ENCODE assay signal across 11 cellular contexts in genomic region chr4:70943115-70943514, GRCh38. TPM values are rescaled to one million over a fixed set of nuclear protein-coding genes. Genes with fewer than 3 reads are reported as not detected.
DNase-seq lines count a peak whose midpoint lies in the region; ATAC-seq and TF ChIP-seq lines count a peak whose summit lies in the region.
"Had no signal": no experiment of that assay in that cellular context is flagged by ENCODE, and none has a peak within 500 bp of the region (broad histone marks: within the 10 kb centered on the region; RNA-seq: fewer than 3 reads in every experiment).

No MANE protein-coding gene starts in this region.

- H3K36me3 ChIP-seq in OCI-LY3 (replicated peaks; ENCODE audit: low read depth, low read length) = no peaks in the 10 kb centered on the region
- no peaks in the 10 kb centered on the region for H3K36me3 ChIP-seq in BE2C
- H3K36me3 ChIP-seq in GM23338 (ENCODE audit: insufficient read depth) = no peaks in the 10 kb centered on the region

- ATAC-seq in GM19468 (IDR thresholded peaks at IDR 0.05; ENCODE audit: extremely low read depth, unreplicated experiment) (peak; percentile 45), HG03103 (IDR thresholded peaks at IDR 0.05; ENCODE audit: low read depth, unreplicated experiment) (peak; percentile 78), GM23338 (no peak)
- ATAC-seq in activated CD8-positive, alpha-beta memory T cell treated with anti-CD3 and anti-CD28 coated beads, Interleukin-2, amount 10 ng/mL, durations not matched to agents 7 days and 5 days = no peak
- ATAC-seq: T-helper 17 cell had no signal

- peaks cover 7% of the 10 kb centered on the region; the same call in 2 of the 3 replicates for H3K36me3 Mint-ChIP-seq in GM23338 (ENCODE audit: low read depth)
- H3K36me3 Mint-ChIP-seq in activated CD8-positive, alpha-beta memory T cell treated with anti-CD3 and anti-CD28 coated beads, Interleukin-2, amount 10 ng/mL, durations not matched to agents 7 days and 5 days = peaks cover 4% of the 10 kb centered on the region

- H3F3A ChIP-seq in GM23338 (replicated peaks; ENCODE audit: low read depth) = no peaks in the 10 kb centered on the region

- no peaks in the 10 kb centered on the region for H3K27me3 ChIP-seq in OCI-LY3 (ENCODE audit: low read depth, low read length)
- no peaks in the 10 kb centered on the region for H3K27me3 ChIP-seq in BE2C
- no peaks in the 10 kb centered on the region for H3K27me3 ChIP-seq in GM23338 (ENCODE audit: insufficient read depth)

- H4K20me1 ChIP-seq in OCI-LY3 (ENCODE audit: insufficient read depth, low read length) (peaks cover 12% of the 10 kb centered on the region), GM23338 (replicated peaks; ENCODE audit: insufficient read depth) (peaks cover 3% of the 10 kb centered on the region; the same call in 1 of the 2 replicates)

- CTCF ChIA-PET in activated CD8-positive, alpha-beta memory T cell treated with anti-CD3 and anti-CD28 coated beads, Interleukin-2, amount 10 ng/mL, durations not matched to agents 7 days and 5 days (lab: Charles Lee) = no interaction called here

- no peaks in the 10 kb centered on the region for H3K9me3 Mint-ChIP-seq in GM23338
- no peaks in the 10 kb centered on the region for H3K9me3 Mint-ChIP-seq in activated CD8-positive, alpha-beta memory T cell treated with anti-CD3 and anti-CD28 coated beads, Interleukin-2, amount 10 ng/mL, durations not matched to agents 7 days and 5 days (ENCODE audit: low read depth)
- H3K9me3 Mint-ChIP-seq: activated T-helper 1 cell treated with anti-CD3 and anti-CD28 coated beads, Interleukin-12 subunit alpha, Interleukin-12 subunit beta, Interleukin-2, Interleukin-4 antibody, amounts not matched to agents 30 ng/mL and 10 ng/mL and 1 ng/mL, durations not matched to agents 14 hours and 24 hours and 36 hours had no signal

- no peak overlapping the region for H2AFZ ChIP-seq in OCI-LY3 (ENCODE audit: low read depth, low read length)
- H2AFZ ChIP-seq in GM23338 = no peak overlapping the region

- H3K4me1 Mint-ChIP-seq in GM23338 = peaks cover 35% of the 10 kb centered on the region
- no peaks in the 10 kb centered on the region for H3K4me1 Mint-ChIP-seq in activated CD8-positive, alpha-beta memory T cell treated with anti-CD3 and anti-CD28 coated beads, Interleukin-2, amount 10 ng/mL, durations not matched to agents 7 days and 5 days

- H3K4me1 ChIP-seq in OCI-LY3 (ENCODE audit: low read length) (peaks cover 56% of the 10 kb centered on the region), BE2C (no peaks in the 10 kb centered on the region), GM23338 (ENCODE audit: insufficient read depth) (peaks cover 23% of the 10 kb centered on the region)

- DNase-seq in GF-D8 (lab: John Stamatoyannopoulos, UW) (peak; percentile 12), BE2C (no peak), GM23338 (ENCODE audit: low spot score) (no peak), amygdala (lab: John Stamatoyannopoulos, UW) (no peak)
- DNase-seq in activated CD8-positive, alpha-beta memory T cell treated with anti-CD3 and anti-CD28 coated beads, Interleukin-2, amount 10 ng/mL, durations not matched to agents 7 days and 5 days = no peak
- DNase-seq: stimulated activated naive CD4-positive, alpha-beta T cell treated with Interleukin-2 at 50 U/mL for 16 hours; T-helper 17 cell had no signal

- H3K4me3 Mint-ChIP-seq in GM23338 = no peak overlapping the region
- H3K4me3 Mint-ChIP-seq in activated CD8-positive, alpha-beta memory T cell treated with anti-CD3 and anti-CD28 coated beads, Interleukin-2, amount 10 ng/mL, durations not matched to agents 7 days and 5 days = no peak overlapping the region
- H3K4me3 Mint-ChIP-seq: activated T-helper 1 cell treated with anti-CD3 and anti-CD28 coated beads, Interleukin-12 subunit alpha, Interleukin-12 subunit beta, Interleukin-2, Interleukin-4 antibody, amounts not matched to agents 30 ng/mL and 10 ng/mL and 1 ng/mL, durations not matched to agents 14 hours and 24 hours and 36 hours; T-helper 17 cell had no signal

- H3K9me2 ChIP-seq in GM23338 (ENCODE audit: insufficient read depth) = no peaks in the 10 kb centered on the region

- H3K9me3 ChIP-seq in OCI-LY3 (ENCODE audit: insufficient read depth, low read length) = no peaks in the 10 kb centered on the region
- no peaks in the 10 kb centered on the region for H3K9me3 ChIP-seq in BE2C

- H3K4me2 ChIP-seq in OCI-LY3 (ENCODE audit: low read length) = peak overlapping the region; percentile 50
- no peak overlapping the region for H3K4me2 ChIP-seq in GM23338

- peak overlapping the region; percentile 34 for H3K27ac ChIP-seq in OCI-LY3 (ENCODE audit: low read length)
- no peak overlapping the region for H3K27ac ChIP-seq in GM23338 (ENCODE audit: low read depth)

- no peaks in the 10 kb centered on the region; the same call in 1 of the 2 replicates for H3K79me2 ChIP-seq in OCI-LY3 (ENCODE audit: low read length)
- H3K79me2 ChIP-seq in GM23338 (replicated peaks; ENCODE audit: insufficient read depth) = peaks cover 76% of the 10 kb centered on the region

- no peak overlapping the region for H3K27ac Mint-ChIP-seq in GM23338
- H3K27ac Mint-ChIP-seq in activated CD8-positive, alpha-beta memory T cell treated with anti-CD3 and anti-CD28 coated beads, Interleukin-2, amount 10 ng/mL, durations not matched to agents 7 days and 5 days = no peak overlapping the region
- H3K27ac Mint-ChIP-seq: activated T-helper 1 cell treated with anti-CD3 and anti-CD28 coated beads, Interleukin-12 subunit alpha, Interleukin-12 subunit beta, Interleukin-2, Interleukin-4 antibody, amounts not matched to agents 30 ng/mL and 10 ng/mL and 1 ng/mL, durations not matched to agents 14 hours and 24 hours and 36 hours; T-helper 17 cell had no signal

- peaks cover 4% of the 10 kb centered on the region for H3K27me3 Mint-ChIP-seq in GM23338 (ENCODE audit: insufficient read depth, low read depth, poor library complexity)
- H3K27me3 Mint-ChIP-seq in activated CD8-positive, alpha-beta memory T cell treated with anti-CD3 and anti-CD28 coated beads, Interleukin-2, amount 10 ng/mL, durations not matched to agents 7 days and 5 days = no peaks in the 10 kb centered on the region
- H3K27me3 Mint-ChIP-seq: T-helper 17 cell had no signal

- H3K4me3 ChIP-seq in OCI-LY3 (ENCODE audit: low read length) = peak overlapping the region; percentile 23
- H3K4me3 ChIP-seq in BE2C (ENCODE audit: low read depth, low read length) = no peak overlapping the region
- no peak overlapping the region for H3K4me3 ChIP-seq in GM23338

- no peak for TF ChIP-seq CTCF in OCI-LY3 (IDR thresholded peaks at IDR 0.05; ENCODE audit: low read depth, low read length)
- TF ChIP-seq CTCF in BE2C (IDR thresholded peaks at IDR 0.05; ENCODE audit: low read depth, low read length) = no peak
- TF ChIP-seq CTCF in GM23338 (conservative IDR thresholded peaks at IDR 0.05; ENCODE audit: low read depth in 2 of 2) = no peak

- H3K9ac ChIP-seq in OCI-LY3 (ENCODE audit: low read length) = 0 out of 2 replicates have a peak overlapping the region, but pooled peaks have one; percentile 1

TF ChIP-seq in GM23338, 12 proteins besides CTCF, POLR2A, EP300 and RAD21:
- no peak for TF ChIP-seq ZNF114 (CRISPR knock-in tag; IDR thresholded peaks at IDR 0.05)
- TF ChIP-seq ETS1 (IDR thresholded peaks at IDR 0.05) = no peak
- TF ChIP-seq NANOG (IDR thresholded peaks at IDR 0.05; ENCODE audit: borderline replicate concordance) = no peak
- no peak for TF ChIP-seq CREB1 (CRISPR knock-in tag; IDR thresholded peaks at IDR 0.05; ENCODE audit: low read depth)
- TF ChIP-seq EZH2phosphoT487 (IDR thresholded peaks at IDR 0.05; ENCODE audit: unreplicated experiment) = no peak

RNA-seq across cellular contexts. Expression of gene MOB1B, which starts 40.9 kb away (rescaled TPM):
- 4.9 TPM for polyA plus RNA-seq in BE2C (2012; ENCODE audit: insufficient read depth, insufficient read length, low read depth)
- total RNA-seq in GM23338 (2014; rRNA removed; shearing (Covaris generic)) = 30.2 and 40.4 TPM in 2 replicates
- polyA plus RNA-seq in GM23338 (2016; fragmentation: Nextera tagmentation; extraction: Ambion mirVana) = 7.3 and 7.9 TPM in 2 replicates
- total RNA-seq in activated CD8-positive, alpha-beta memory T cell treated with anti-CD3 and anti-CD28 coated beads, Interleukin-2, amount 10 ng/mL, durations not matched to agents 7 days and 5 days = 10 to 100 TPM; 14.8 to 20.4 TPM

RNA-seq across cellular contexts. Expression of gene DCK, which starts 50.3 kb away (rescaled TPM):
- 8.7 TPM for polyA plus RNA-seq in BE2C (2012; ENCODE audit: insufficient read depth, insufficient read length, low read depth)
- 25.1 and 27.4 TPM in 2 replicates for total RNA-seq in GM23338 (2014; rRNA removed; shearing (Covaris generic))
- polyA plus RNA-seq in GM23338 (2016; fragmentation: Nextera tagmentation; extraction: Ambion mirVana) = 16.9 and 18.3 TPM in 2 replicates
- total RNA-seq in activated CD8-positive, alpha-beta memory T cell treated with anti-CD3 and anti-CD28 coated beads, Interleukin-2, amount 10 ng/mL, durations not matched to agents 7 days and 5 days = 10 to 100 TPM; 60.0 to 70.7 TPM

Comparison
In these comparisons a context has a peak if more than half of its experiments do, and no peak if none do; other contexts are left out.
1. ATAC-seq: peak in GM19468 (single experiment) and HG03103 (single experiment); none in GM23338 (single experiment) and activated CD8-positive, alpha-beta memory T cell treated with anti-CD3 and anti-CD28 coated beads, Interleukin-2, amount 10 ng/mL, durations not matched to agents 7 days and 5 days (single experiment).